Comparison of ENCODE assay signal across 1 cellular context in the genomic region with DNA sequence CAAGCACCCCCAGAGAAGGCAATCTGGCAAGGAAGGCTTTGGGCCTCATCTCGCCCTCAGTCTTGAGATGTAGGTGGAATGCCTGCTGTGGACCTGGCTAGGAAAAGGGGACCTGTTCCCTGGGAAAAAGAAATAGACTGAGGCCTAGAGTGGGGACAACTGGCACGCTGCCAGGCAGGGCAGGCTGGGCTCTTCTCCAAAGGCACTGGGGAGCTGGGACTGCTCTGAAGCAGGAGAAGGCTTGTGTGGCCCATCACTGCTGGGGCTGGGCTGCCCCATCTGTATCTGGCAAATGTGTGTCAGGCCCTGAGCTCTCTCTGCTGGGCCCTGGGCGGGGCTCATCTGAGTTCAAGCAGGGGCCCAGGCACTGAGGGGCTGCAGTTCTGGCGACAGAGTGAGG.
A peak's percentile ranks its signal among the peaks of the same experiment; 100 is the strongest.
TF ChIP-seq lines count a peak whose summit lies in the region.

No MANE protein-coding gene starts in this region.

TF ChIP-seq in HEK293, 187 proteins besides CTCF, POLR2A, EP300 and RAD21 (continued from another document and continues in another):
- TF ChIP-seq, protein P1, sequence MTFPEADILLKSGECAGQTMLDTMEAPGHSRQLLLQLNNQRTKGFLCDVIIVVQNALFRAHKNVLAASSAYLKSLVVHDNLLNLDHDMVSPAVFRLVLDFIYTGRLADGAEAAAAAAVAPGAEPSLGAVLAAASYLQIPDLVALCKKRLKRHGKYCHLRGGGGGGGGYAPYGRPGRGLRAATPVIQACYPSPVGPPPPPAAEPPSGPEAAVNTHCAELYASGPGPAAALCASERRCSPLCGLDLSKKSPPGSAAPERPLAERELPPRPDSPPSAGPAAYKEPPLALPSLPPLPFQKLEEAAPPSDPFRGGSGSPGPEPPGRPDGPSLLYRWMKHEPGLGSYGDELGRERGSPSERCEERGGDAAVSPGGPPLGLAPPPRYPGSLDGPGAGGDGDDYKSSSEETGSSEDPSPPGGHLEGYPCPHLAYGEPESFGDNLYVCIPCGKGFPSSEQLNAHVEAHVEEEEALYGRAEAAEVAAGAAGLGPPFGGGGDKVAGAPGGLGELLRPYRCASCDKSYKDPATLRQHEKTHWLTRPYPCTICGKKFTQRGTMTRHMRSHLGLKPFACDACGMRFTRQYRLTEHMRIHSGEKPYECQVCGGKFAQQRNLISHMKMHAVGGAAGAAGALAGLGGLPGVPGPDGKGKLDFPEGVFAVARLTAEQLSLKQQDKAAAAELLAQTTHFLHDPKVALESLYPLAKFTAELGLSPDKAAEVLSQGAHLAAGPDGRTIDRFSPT (tag by site-specific recombination; IDR thresholded peaks at IDR 0.05) = no peak
- TF ChIP-seq ZNF292 (tag by site-specific recombination; IDR thresholded peaks at IDR 0.05; ENCODE audit: borderline replicate concordance, low read depth) (no peak), ZNF571 (tag by site-specific recombination; IDR thresholded peaks at IDR 0.05) (0 out of 2 replicates have a peak, but pooled peaks have one; percentile 20), ZBTB8A (tag by site-specific recombination; IDR thresholded peaks at IDR 0.05) (0 out of 2 replicates have a peak, but pooled peaks have one; percentile 2), OSR2 (tag by site-specific recombination; IDR thresholded peaks at IDR 0.05) (no peak), ZNF184 (tag by site-specific recombination; IDR thresholded peaks at IDR 0.05) (0 out of 2 replicates have a peak, but pooled peaks have one; percentile 45), RBAK (tag by site-specific recombination; IDR thresholded peaks at IDR 0.05) (no peak), ZNF544 (tag by site-specific recombination; IDR thresholded peaks at IDR 0.05) (no peak; the same call in 1 of the 2 replicates), ZNF2 (tag by site-specific recombination; IDR thresholded peaks at IDR 0.05) (no peak), ZNF214 (tag by site-specific recombination; IDR thresholded peaks at IDR 0.05; ENCODE audit: borderline replicate concordance) (no peak), KLF8 (tag by site-specific recombination; IDR thresholded peaks at IDR 0.05) (no peak), ZBTB21 (tag by site-specific recombination; IDR thresholded peaks at IDR 0.05) (no peak), ZBTB17 (tag by site-specific recombination; IDR thresholded peaks at IDR 0.05) (no peak), ZNF155 (tag by site-specific recombination; IDR thresholded peaks at IDR 0.05) (no peak), SALL2 (tag by site-specific recombination; IDR thresholded peaks at IDR 0.05; ENCODE audit: borderline replicate concordance) (no peak), HOXC10 (CRISPR knock-in tag; IDR thresholded peaks at IDR 0.05) (no peak), ZNF747 (tag by site-specific recombination; IDR thresholded peaks at IDR 0.05) (no peak), ZNF600 (tag by site-specific recombination; IDR thresholded peaks at IDR 0.05) (no peak), ZNF521 (tag by site-specific recombination; IDR thresholded peaks at IDR 0.05) (no peak), ZNF677 (tag by site-specific recombination; IDR thresholded peaks at IDR 0.05) (0 out of 2 replicates have a peak, but pooled peaks have one; percentile 25), ZNF777 (tag by site-specific recombination; IDR thresholded peaks at IDR 0.05; ENCODE audit: borderline replicate concordance) (no peak), EGR2 (tag by site-specific recombination; IDR thresholded peaks at IDR 0.05; ENCODE audit: low read depth) (no peak), ZNF658 (tag by site-specific recombination; IDR thresholded peaks at IDR 0.05) (no peak), BCL11B (tag by site-specific recombination; IDR thresholded peaks at IDR 0.05; ENCODE audit: low read depth) (no peak), ZBTB20 (tag by site-specific recombination; IDR thresholded peaks at IDR 0.05) (peak; percentile 78), ZNF629 (tag by site-specific recombination; IDR thresholded peaks at IDR 0.05) (no peak)
- TF ChIP-seq, protein P2, sequence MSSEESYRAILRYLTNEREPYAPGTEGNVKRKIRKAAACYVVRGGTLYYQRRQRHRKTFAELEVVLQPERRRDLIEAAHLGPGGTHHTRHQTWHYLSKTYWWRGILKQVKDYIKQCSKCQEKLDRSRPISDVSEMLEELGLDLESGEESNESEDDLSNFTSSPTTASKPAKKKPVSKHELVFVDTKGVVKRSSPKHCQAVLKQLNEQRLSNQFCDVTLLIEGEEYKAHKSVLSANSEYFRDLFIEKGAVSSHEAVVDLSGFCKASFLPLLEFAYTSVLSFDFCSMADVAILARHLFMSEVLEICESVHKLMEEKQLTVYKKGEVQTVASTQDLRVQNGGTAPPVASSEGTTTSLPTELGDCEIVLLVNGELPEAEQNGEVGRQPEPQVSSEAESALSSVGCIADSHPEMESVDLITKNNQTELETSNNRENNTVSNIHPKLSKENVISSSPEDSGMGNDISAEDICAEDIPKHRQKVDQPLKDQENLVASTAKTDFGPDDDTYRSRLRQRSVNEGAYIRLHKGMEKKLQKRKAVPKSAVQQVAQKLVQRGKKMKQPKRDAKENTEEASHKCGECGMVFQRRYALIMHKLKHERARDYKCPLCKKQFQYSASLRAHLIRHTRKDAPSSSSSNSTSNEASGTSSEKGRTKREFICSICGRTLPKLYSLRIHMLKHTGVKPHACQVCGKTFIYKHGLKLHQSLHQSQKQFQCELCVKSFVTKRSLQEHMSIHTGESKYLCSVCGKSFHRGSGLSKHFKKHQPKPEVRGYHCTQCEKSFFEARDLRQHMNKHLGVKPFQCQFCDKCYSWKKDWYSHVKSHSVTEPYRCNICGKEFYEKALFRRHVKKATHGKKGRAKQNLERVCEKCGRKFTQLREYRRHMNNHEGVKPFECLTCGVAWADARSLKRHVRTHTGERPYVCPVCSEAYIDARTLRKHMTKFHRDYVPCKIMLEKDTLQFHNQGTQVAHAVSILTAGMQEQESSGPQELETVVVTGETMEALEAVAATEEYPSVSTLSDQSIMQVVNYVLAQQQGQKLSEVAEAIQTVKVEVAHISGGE (tag by site-specific recombination; conservative IDR thresholded peaks at IDR 0.05; ENCODE audit: low read depth) = no peak
- TF ChIP-seq, protein P3, sequence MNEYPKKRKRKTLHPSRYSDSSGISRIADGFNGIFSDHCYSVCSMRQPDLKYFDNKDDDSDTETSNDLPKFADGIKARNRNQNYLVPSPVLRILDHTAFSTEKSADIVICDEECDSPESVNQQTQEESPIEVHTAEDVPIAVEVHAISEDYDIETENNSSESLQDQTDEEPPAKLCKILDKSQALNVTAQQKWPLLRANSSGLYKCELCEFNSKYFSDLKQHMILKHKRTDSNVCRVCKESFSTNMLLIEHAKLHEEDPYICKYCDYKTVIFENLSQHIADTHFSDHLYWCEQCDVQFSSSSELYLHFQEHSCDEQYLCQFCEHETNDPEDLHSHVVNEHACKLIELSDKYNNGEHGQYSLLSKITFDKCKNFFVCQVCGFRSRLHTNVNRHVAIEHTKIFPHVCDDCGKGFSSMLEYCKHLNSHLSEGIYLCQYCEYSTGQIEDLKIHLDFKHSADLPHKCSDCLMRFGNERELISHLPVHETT (tag by site-specific recombination; IDR thresholded peaks at IDR 0.05) = no peak
- TF ChIP-seq, protein P4, sequence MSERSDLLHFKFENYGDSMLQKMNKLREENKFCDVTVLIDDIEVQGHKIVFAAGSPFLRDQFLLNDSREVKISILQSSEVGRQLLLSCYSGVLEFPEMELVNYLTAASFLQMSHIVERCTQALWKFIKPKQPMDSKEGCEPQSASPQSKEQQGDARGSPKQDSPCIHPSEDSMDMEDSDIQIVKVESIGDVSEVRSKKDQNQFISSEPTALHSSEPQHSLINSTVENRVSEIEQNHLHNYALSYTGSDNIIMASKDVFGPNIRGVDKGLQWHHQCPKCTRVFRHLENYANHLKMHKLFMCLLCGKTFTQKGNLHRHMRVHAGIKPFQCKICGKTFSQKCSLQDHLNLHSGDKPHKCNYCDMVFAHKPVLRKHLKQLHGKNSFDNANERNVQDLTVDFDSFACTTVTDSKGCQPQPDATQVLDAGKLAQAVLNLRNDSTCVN (tag by site-specific recombination; optimal IDR thresholded peaks at IDR 0.05) = no peak
- TF ChIP-seq, protein P5, sequence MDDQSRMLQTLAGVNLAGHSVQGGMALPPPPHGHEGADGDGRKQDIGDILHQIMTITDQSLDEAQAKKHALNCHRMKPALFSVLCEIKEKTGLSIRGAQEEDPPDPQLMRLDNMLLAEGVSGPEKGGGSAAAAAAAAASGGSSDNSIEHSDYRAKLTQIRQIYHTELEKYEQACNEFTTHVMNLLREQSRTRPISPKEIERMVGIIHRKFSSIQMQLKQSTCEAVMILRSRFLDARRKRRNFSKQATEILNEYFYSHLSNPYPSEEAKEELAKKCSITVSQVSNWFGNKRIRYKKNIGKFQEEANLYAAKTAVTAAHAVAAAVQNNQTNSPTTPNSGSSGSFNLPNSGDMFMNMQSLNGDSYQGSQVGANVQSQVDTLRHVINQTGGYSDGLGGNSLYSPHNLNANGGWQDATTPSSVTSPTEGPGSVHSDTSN (CRISPR knock-in tag; IDR thresholded peaks at IDR 0.05) = no peak
- TF ChIP-seq, protein P6, sequence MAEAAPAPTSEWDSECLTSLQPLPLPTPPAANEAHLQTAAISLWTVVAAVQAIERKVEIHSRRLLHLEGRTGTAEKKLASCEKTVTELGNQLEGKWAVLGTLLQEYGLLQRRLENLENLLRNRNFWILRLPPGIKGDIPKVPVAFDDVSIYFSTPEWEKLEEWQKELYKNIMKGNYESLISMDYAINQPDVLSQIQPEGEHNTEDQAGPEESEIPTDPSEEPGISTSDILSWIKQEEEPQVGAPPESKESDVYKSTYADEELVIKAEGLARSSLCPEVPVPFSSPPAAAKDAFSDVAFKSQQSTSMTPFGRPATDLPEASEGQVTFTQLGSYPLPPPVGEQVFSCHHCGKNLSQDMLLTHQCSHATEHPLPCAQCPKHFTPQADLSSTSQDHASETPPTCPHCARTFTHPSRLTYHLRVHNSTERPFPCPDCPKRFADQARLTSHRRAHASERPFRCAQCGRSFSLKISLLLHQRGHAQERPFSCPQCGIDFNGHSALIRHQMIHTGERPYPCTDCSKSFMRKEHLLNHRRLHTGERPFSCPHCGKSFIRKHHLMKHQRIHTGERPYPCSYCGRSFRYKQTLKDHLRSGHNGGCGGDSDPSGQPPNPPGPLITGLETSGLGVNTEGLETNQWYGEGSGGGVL (tag by site-specific recombination; IDR thresholded peaks at IDR 0.05) = no peak
- TF ChIP-seq, protein P7, sequence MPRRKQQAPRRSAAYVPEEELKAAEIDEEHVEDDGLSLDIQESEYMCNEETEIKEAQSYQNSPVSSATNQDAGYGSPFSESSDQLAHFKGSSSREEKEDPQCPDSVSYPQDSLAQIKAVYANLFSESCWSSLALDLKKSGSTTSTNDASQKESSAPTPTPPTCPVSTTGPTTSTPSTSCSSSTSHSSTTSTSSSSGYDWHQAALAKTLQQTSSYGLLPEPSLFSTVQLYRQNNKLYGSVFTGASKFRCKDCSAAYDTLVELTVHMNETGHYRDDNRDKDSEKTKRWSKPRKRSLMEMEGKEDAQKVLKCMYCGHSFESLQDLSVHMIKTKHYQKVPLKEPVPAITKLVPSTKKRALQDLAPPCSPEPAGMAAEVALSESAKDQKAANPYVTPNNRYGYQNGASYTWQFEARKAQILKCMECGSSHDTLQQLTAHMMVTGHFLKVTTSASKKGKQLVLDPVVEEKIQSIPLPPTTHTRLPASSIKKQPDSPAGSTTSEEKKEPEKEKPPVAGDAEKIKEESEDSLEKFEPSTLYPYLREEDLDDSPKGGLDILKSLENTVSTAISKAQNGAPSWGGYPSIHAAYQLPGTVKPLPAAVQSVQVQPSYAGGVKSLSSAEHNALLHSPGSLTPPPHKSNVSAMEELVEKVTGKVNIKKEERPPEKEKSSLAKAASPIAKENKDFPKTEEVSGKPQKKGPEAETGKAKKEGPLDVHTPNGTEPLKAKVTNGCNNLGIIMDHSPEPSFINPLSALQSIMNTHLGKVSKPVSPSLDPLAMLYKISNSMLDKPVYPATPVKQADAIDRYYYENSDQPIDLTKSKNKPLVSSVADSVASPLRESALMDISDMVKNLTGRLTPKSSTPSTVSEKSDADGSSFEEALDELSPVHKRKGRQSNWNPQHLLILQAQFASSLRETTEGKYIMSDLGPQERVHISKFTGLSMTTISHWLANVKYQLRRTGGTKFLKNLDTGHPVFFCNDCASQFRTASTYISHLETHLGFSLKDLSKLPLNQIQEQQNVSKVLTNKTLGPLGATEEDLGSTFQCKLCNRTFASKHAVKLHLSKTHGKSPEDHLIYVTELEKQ (tag by site-specific recombination; IDR thresholded peaks at IDR 0.05; ENCODE audit: borderline replicate concordance) = no peak
- TF ChIP-seq, protein P8, sequence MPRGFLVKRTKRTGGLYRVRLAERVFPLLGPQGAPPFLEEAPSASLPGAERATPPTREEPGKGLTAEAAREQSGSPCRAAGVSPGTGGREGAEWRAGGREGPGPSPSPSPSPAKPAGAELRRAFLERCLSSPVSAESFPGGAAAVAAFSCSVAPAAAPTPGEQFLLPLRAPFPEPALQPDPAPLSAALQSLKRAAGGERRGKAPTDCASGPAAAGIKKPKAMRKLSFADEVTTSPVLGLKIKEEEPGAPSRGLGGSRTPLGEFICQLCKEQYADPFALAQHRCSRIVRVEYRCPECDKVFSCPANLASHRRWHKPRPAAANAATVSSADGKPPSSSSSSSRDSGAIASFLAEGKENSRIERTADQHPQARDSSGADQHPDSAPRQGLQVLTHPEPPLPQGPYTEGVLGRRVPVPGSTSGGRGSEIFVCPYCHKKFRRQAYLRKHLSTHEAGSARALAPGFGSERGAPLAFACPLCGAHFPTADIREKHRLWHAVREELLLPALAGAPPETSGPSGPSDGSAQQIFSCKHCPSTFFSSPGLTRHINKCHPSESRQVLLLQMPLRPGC (tag by site-specific recombination; IDR thresholded peaks at IDR 0.05) = no peak
- TF ChIP-seq, protein P9, sequence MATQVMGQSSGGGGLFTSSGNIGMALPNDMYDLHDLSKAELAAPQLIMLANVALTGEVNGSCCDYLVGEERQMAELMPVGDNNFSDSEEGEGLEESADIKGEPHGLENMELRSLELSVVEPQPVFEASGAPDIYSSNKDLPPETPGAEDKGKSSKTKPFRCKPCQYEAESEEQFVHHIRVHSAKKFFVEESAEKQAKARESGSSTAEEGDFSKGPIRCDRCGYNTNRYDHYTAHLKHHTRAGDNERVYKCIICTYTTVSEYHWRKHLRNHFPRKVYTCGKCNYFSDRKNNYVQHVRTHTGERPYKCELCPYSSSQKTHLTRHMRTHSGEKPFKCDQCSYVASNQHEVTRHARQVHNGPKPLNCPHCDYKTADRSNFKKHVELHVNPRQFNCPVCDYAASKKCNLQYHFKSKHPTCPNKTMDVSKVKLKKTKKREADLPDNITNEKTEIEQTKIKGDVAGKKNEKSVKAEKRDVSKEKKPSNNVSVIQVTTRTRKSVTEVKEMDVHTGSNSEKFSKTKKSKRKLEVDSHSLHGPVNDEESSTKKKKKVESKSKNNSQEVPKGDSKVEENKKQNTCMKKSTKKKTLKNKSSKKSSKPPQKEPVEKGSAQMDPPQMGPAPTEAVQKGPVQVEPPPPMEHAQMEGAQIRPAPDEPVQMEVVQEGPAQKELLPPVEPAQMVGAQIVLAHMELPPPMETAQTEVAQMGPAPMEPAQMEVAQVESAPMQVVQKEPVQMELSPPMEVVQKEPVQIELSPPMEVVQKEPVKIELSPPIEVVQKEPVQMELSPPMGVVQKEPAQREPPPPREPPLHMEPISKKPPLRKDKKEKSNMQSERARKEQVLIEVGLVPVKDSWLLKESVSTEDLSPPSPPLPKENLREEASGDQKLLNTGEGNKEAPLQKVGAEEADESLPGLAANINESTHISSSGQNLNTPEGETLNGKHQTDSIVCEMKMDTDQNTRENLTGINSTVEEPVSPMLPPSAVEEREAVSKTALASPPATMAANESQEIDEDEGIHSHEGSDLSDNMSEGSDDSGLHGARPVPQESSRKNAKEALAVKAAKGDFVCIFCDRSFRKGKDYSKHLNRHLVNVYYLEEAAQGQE (tag by site-specific recombination; IDR thresholded peaks at IDR 0.05) = no peak
